Comparison of ENCODE assay signal across 23 cellular contexts in the genomic region with DNA sequence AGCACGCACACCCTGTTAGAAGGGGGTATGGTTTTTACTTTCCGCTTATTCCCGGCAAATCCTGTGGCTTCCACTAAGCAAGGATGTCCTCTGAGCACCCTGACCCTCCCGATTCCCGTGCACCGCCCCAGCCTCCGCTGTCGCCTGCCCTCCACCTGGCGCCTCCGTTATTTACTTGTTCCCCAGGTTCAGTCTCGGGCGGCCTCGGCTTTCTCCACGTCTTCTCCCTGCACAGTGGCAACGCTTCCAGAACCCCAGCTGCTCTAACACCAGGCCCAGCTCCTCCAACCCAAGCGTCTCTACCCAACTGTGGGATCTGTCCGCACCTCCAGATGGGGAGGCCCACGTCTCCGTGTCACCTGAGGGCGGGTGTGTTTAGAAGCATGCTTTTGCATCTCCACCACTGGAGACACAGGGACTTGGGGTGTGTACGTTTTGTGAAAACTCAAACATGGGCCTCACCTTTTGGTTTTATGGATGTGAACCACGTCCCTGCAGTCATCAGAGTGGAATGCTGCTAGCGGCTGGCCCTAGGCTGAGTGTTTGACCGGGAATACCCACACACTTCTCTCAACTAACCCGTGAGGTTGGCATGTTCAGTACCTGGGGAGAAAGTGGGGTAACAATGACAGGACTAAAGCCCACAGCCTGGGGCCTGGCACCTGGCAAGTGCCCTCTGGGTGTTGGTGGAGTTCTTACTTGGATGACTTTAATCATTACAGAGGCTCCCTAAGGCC.
DNase-seq lines count a peak whose midpoint lies in the region; ATAC-seq and TF ChIP-seq lines count a peak whose summit lies in the region.
"Had no signal": no experiment of that assay in that cellular context is flagged by ENCODE, and none has a peak within 500 bp of the region (broad histone marks: within the 10 kb centered on the region; RNA-seq: fewer than 3 reads in every experiment).

No MANE protein-coding gene starts in this region.

- H3F3A ChIP-seq in neural progenitor cell (ENCODE audit: low read depth): no peaks in the 10 kb centered on the region

- no peak overlapping the region for H3K9ac ChIP-seq in neural progenitor cell

- peak overlapping the region; percentile 46 for H3K27ac Mint-ChIP-seq in neural progenitor cell
- H3K27ac Mint-ChIP-seq: activated T-helper 17 cell treated with anti-CD3 and anti-CD28 coated beads, Interleukin-2, amount 50 U/mL, for 72 hours; H9; naive B cell; T-helper 1 cell treated with Interleukin-12 subunit alpha and Interleukin-12 subunit beta and Interleukin-4 antibody, amounts not matched to agents 30 μg/mL and 1 μg/mL, for 36 hours; type B pancreatic cell; WTC11 had no signal

- no peaks in the 10 kb centered on the region for H3K9me3 Mint-ChIP-seq in neural progenitor cell
- H3K9me3 Mint-ChIP-seq: activated T-helper 17 cell treated with anti-CD3 and anti-CD28 coated beads, Interleukin-2, amount 50 U/mL, for 72 hours; H9; T-helper 1 cell treated with Interleukin-12 subunit alpha and Interleukin-12 subunit beta and Interleukin-4 antibody, amounts not matched to agents 30 μg/mL and 1 μg/mL, for 36 hours had no signal

- CTCF ChIA-PET in OCI-LY7 (lab: Charles Lee; ENCODE audit: unreplicated experiment): no interaction called here

- H3K27ac ChIP-seq in coronary artery (peak overlapping the region; percentile 94), neural progenitor cell (no peak overlapping the region), OCI-LY7 (ENCODE audit: low read depth, low read length, poor library complexity, severe bottlenecking) (no peak overlapping the region)
- H3K27ac ChIP-seq: gastrocnemius medialis had no signal

- DNase-seq in D341Med (ENCODE audit: low spot score): peak; percentile 13
- DNase-seq in M059J (ENCODE audit: low read depth): peak; percentile 92
- DNase-seq in coronary artery (ENCODE audit: low spot score): peak; percentile 72
- DNase-seq in neural progenitor cell (ENCODE audit: low spot score): no peak
- DNase-seq in OCI-LY7 (ENCODE audit: low spot score): no peak
- DNase-seq in mesenteric fat pad (ENCODE audit: low spot score): no peak
- DNase-seq in stimulated activated CD4-positive, alpha-beta T cell treated with anti-CD3 and anti-CD28 coated beads, Interleukin-12 subunit alpha, Interleukin-12 subunit beta, amount 100 ng/mL, for 4 hours: no peak
- DNase-seq: ACHN; amniotic stem cell; DMS153; gastrocnemius medialis; H9; naive B cell; NCI-H1436 treated with DMSO at 0.1 percent for 48 hours; NCI-H2227 treated with DMSO at 0.1 percent for 48 hours; Right ventricle myocardium superior; stimulated activated naive CD4-positive, alpha-beta T cell had no signal

- H3K4me2 ChIP-seq in neural progenitor cell (no peak overlapping the region), OCI-LY7 (ENCODE audit: low read length) (no peak overlapping the region)

- H3K4me1 ChIP-seq in neural progenitor cell (no peaks in the 10 kb centered on the region), OCI-LY7 (ENCODE audit: insufficient read depth, low read length, poor library complexity, severe bottlenecking) (no peaks in the 10 kb centered on the region)
- H3K4me1 ChIP-seq: gastrocnemius medialis had no signal

- H3K4me1 Mint-ChIP-seq in neural progenitor cell: peaks cover 25% of the 10 kb centered on the region
- H3K4me1 Mint-ChIP-seq: activated T-helper 17 cell treated with anti-CD3 and anti-CD28 coated beads, Interleukin-2, amount 50 U/mL, for 72 hours; naive B cell had no signal

- no peak overlapping the region for H3K4me3 Mint-ChIP-seq in neural progenitor cell
- H3K4me3 Mint-ChIP-seq: activated T-helper 17 cell treated with anti-CD3 and anti-CD28 coated beads, Interleukin-2, amount 50 U/mL, for 72 hours; CD14-positive monocyte; H9; naive B cell; T-helper 1 cell treated with Interleukin-12 subunit alpha and Interleukin-12 subunit beta and Interleukin-4 antibody, amounts not matched to agents 30 μg/mL and 1 μg/mL, for 36 hours; type B pancreatic cell; WTC11 had no signal

- H4K20me1 ChIP-seq in neural progenitor cell (ENCODE audit: low read depth) (no peaks in the 10 kb centered on the region), OCI-LY7 (ENCODE audit: insufficient read depth, low read length) (no peaks in the 10 kb centered on the region)

- intact Hi-C loops in OCI-LY7 (cut with micrococcal nuclease; ENCODE audit: unreplicated experiment): no loop called here

- no peaks in the 10 kb centered on the region for H3K36me3 Mint-ChIP-seq in neural progenitor cell
- H3K36me3 Mint-ChIP-seq: CD14-positive monocyte, naive B cell, type B pancreatic cell, WTC11 had no signal

- H3K79me2 ChIP-seq in neural progenitor cell (ENCODE audit: low read depth) (no peaks in the 10 kb centered on the region), OCI-LY7 (ENCODE audit: insufficient read depth, low read depth, low read length) (no peaks in the 10 kb centered on the region)

- peaks cover 9% of the 10 kb centered on the region for H3K27me3 Mint-ChIP-seq in neural progenitor cell (ENCODE audit: insufficient read depth, low read depth)
- H3K27me3 Mint-ChIP-seq: type B pancreatic cell had no signal

- no peaks in the 10 kb centered on the region for H3K27me3 ChIP-seq in neural progenitor cell
- H3K27me3 ChIP-seq: gastrocnemius medialis had no signal

- H3K4me3 ChIP-seq in coronary artery (no peak overlapping the region), neural progenitor cell (no peak overlapping the region), OCI-LY7 (ENCODE audit: low read depth, low read length, poor library complexity, severe bottlenecking) (no peak overlapping the region)
- H3K4me3 ChIP-seq: gastrocnemius medialis had no signal

- no peak for ATAC-seq in GM18909 (IDR thresholded peaks at IDR 0.05; ENCODE audit: poor library complexity, unreplicated experiment)
- ATAC-seq: activated T-helper 17 cell treated with anti-CD3 and anti-CD28 coated beads, Interleukin-2, amount 50 U/mL, for 72 hours; gastrocnemius medialis; WTC11 had no signal

- H3K36me3 ChIP-seq in neural progenitor cell (no peaks in the 10 kb centered on the region), OCI-LY7 (ENCODE audit: insufficient read depth, low read length) (no peaks in the 10 kb centered on the region)
- H3K36me3 ChIP-seq: gastrocnemius medialis had no signal

- no peaks in the 10 kb centered on the region for H3K9me2 ChIP-seq in OCI-LY7 (ENCODE audit: insufficient read depth, low read length)

- no peak overlapping the region for H2AFZ ChIP-seq in neural progenitor cell (replicated peaks)
- no peak overlapping the region for H2AFZ ChIP-seq in OCI-LY7 (ENCODE audit: low read length)

- H3K9me3 ChIP-seq in neural progenitor cell (ENCODE audit: low read depth): no peaks in the 10 kb centered on the region
- H3K9me3 ChIP-seq in OCI-LY7 (ENCODE audit: low read length): no peaks in the 10 kb centered on the region
- H3K9me3 ChIP-seq: gastrocnemius medialis had no signal

- POLR2A ChIA-PET in OCI-LY7 (lab: Charles Lee): no interaction called here

- no TSS peak for BruUV-seq in OCI-LY7 (replicated peaks; lab: Mats Ljungman, UMichigan)

- TF ChIP-seq CTCF in coronary artery (IDR thresholded peaks at IDR 0.05): no peak
- TF ChIP-seq CTCF in neural progenitor cell (IDR thresholded peaks at IDR 0.05): no peak
- TF ChIP-seq CTCF in OCI-LY7 (conservative IDR thresholded peaks at IDR 0.05; ENCODE audit: low read length): no peak

Comparison
In these comparisons a context has a peak if more than half of its experiments do, and no peak if none do; other contexts are left out.
1. DNase-seq: peak in D341Med (single experiment), M059J (single experiment) and coronary artery (single experiment); none in neural progenitor cell (single experiment), OCI-LY7 (single experiment), mesenteric fat pad (single experiment) and stimulated activated CD4-positive, alpha-beta T cell treated with anti-CD3 and anti-CD28 coated beads, Interleukin-12 subunit alpha, Interleukin-12 subunit beta, amount 100 ng/mL, for 4 hours (single experiment).
2. H3K27ac ChIP-seq: peak in coronary artery (2 of 2); none in neural progenitor cell (single experiment) and OCI-LY7 (single experiment).